Comparison of ENCODE assay signal across 15 cellular contexts in the genomic region with DNA sequence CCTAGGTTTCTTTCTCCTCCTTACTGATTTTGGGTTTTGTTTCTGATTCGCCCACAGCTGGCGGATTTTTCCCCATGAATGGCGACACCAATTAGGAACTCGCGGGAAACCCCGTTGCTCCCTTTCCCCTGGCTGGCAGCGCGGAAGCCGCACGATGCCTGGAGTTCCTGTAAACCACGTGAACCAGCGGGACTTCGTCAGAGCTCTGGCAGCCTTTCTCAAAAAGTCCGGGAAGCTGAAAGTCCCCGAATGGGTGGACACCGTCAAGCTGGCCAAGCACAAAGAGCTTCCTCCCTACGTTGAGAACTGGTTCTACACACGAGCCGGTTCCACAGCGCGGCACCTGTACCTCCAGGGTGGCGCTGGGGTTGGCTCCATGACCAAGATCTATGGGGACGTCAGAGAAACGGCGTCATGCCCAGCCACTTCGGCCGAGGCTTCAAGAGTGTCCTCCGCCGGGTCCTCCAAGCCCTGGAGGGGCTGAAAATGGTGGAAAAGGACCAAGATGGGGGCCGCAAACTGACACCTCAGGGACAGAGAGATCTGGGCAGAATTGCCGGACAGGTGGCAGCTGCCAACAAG. TPM values are rescaled to one million over a fixed set of nuclear protein-coding genes. Genes with fewer than 3 reads are reported as not detected.
A peak's percentile ranks its signal among the peaks of the same experiment; 100 is the strongest.
DNase-seq lines count a peak whose midpoint lies in the region; ATAC-seq and TF ChIP-seq lines count a peak whose summit lies in the region.
"Had no signal": no experiment of that assay in that cellular context is flagged by ENCODE, and none has a peak within 500 bp of the region (broad histone marks: within the 10 kb centered on the region; RNA-seq: fewer than 3 reads in every experiment).

No MANE protein-coding gene starts in this region.

- TF ChIP-seq POLR2A in lower leg skin (IDR thresholded peaks at IDR 0.05) (no peak), vagina (IDR thresholded peaks at IDR 0.05) (no peak)

- ATAC-seq in WTC11 (no peak), thoracic aorta (ENCODE audit: insufficient number of reproducible peaks, low FRiP score, low read depth) (no peak)
- ATAC-seq: sciatic nerve had no signal

- no peaks in the 10 kb centered on the region for H3K27me3 ChIP-seq in thoracic aorta (replicated peaks; ENCODE audit: insufficient read depth)
- H3K27me3 ChIP-seq in vagina, result no peaks in the 10 kb centered on the region
- H3K27me3 ChIP-seq: ascending aorta had no signal

- 38 to 58% methylated on average over 31 of the region's 31 CpGs for WGBS in lower leg skin, 2 donors

- intact Hi-C loops in lower leg skin (cut with DNase I; ENCODE audit: low total_unique reads), result no loop called here
- intact Hi-C loops in vagina (cut with DNase I), result no loop called here

- H3K4me3 ChIP-seq in fibroblast of pulmonary artery (replicated peaks; ENCODE audit: low read depth, low read length) (peak overlapping the region; percentile 30), lower leg skin (ENCODE audit: low read depth, poor library complexity, severe bottlenecking) (no peak overlapping the region), thoracic aorta (peak overlapping the region; percentile 51), vagina (no peak overlapping the region)
- H3K4me3 ChIP-seq: ascending aorta had no signal

- POLR2A ChIA-PET in WTC11 (lab: Charles Lee), result no interaction called here

- DNase-seq in WTC11 (ENCODE audit: low spot score) (peak; percentile 12), fibroblast of pulmonary artery (ENCODE audit: low read depth) (peak; percentile 68), lower leg skin (ENCODE audit: low spot score in 2 of 2) (peak; percentile 21 to 85), thoracic aorta (ENCODE audit: low spot score) (peak; percentile 5), vagina (ENCODE audit: extremely low spot score in 2 of 2) (no peak), NCI-H2196 (lab: John Stamatoyannopoulos, UW; ENCODE audit: unreplicated experiment) (no peak), NCI-H2171 (lab: John Stamatoyannopoulos, UW) (no peak)
- no peak for DNase-seq in activated CD4-positive, CD25-positive, alpha-beta regulatory T cell treated with anti-CD3 and anti-CD28 coated beads, Interleukin-2, amount 50 U/mL, for 72 hours
- DNase-seq: activated CD4-positive, alpha-beta T cell treated with anti-CD3 and anti-CD28 coated beads, Interleukin-2, amount 10 ng/mL, durations not matched to agents 7 days and 5 days; activated T-cell treated with anti-CD3 and anti-CD28 coated beads, Interleukin-2, amount 50 U/mL, for 48 hours; Caco-2; NCI-H2227 treated with DMSO at 0.1 percent for 48 hours; T-helper 1 cell had no signal

- H3K36me3 Mint-ChIP-seq in WTC11, result no peaks in the 10 kb centered on the region

- H3K4me3 Mint-ChIP-seq in WTC11, result no peak overlapping the region
- H3K4me3 Mint-ChIP-seq: activated CD4-positive, alpha-beta T cell treated with anti-CD3 and anti-CD28 coated beads, Interleukin-2, amount 10 ng/mL, durations not matched to agents 7 days and 5 days had no signal

- H3K9me3 ChIP-seq in thoracic aorta, result no peaks in the 10 kb centered on the region
- no peaks in the 10 kb centered on the region for H3K9me3 ChIP-seq in vagina
- H3K9me3 ChIP-seq: ascending aorta, Caco-2 had no signal

- H3K9me3 Mint-ChIP-seq in WTC11, result no peaks in the 10 kb centered on the region
- H3K9me3 Mint-ChIP-seq: activated CD4-positive, alpha-beta T cell treated with anti-CD3 and anti-CD28 coated beads, Interleukin-2, amount 10 ng/mL, durations not matched to agents 7 days and 5 days had no signal

- H3K36me3 ChIP-seq in thoracic aorta, result no peaks in the 10 kb centered on the region
- H3K36me3 ChIP-seq in vagina, result no peaks in the 10 kb centered on the region
- H3K36me3 ChIP-seq: ascending aorta had no signal

- H3K4me1 Mint-ChIP-seq in WTC11, result peaks cover 19% of the 10 kb centered on the region

- H3K27ac ChIP-seq in thoracic aorta (peak overlapping the region; percentile 51), vagina (no peak overlapping the region)
- H3K27ac ChIP-seq: ascending aorta had no signal

- CTCF ChIA-PET in WTC11 (lab: Charles Lee), result no interaction called here

- peak overlapping the region; percentile 57; the same call in 1 of the 2 replicates for H3K27ac Mint-ChIP-seq in WTC11
- H3K27ac Mint-ChIP-seq: activated CD4-positive, alpha-beta T cell treated with anti-CD3 and anti-CD28 coated beads, Interleukin-2, amount 10 ng/mL, durations not matched to agents 7 days and 5 days had no signal

- TF ChIP-seq CTCF in WTC11 (IDR thresholded peaks at IDR 0.05), result no peak
- no peak for TF ChIP-seq CTCF in fibroblast of pulmonary artery (IDR thresholded peaks at IDR 0.05; ENCODE audit: low read length, missing control alignments)
- TF ChIP-seq CTCF in lower leg skin (IDR thresholded peaks at IDR 0.05), result no peak
- no peak for TF ChIP-seq CTCF in thoracic aorta (IDR thresholded peaks at IDR 0.05)
- no peak for TF ChIP-seq CTCF in vagina (IDR thresholded peaks at IDR 0.05)

- H3K27me3 Mint-ChIP-seq in WTC11 (ENCODE audit: low read depth), result peaks cover 17% of the 10 kb centered on the region
- H3K27me3 Mint-ChIP-seq: activated CD4-positive, alpha-beta T cell treated with anti-CD3 and anti-CD28 coated beads, Interleukin-2, amount 10 ng/mL, durations not matched to agents 7 days and 5 days had no signal

- H3K4me1 ChIP-seq in thoracic aorta (ENCODE audit: control insufficient read depth in 1 of 2, low read depth in 2 of 2) (peaks cover 5 to 9% of the 10 kb centered on the region in 2 donors), vagina (peaks cover 17% of the 10 kb centered on the region)

TF ChIP-seq in WTC11, 78 proteins besides CTCF, POLR2A, EP300 and RAD21:
- TF ChIP-seq ZNF138 (CRISPR knock-in tag; conservative IDR thresholded peaks at IDR 0.05), result no peak
- TF ChIP-seq GTF2I (CRISPR knock-in tag; conservative IDR thresholded peaks at IDR 0.05), result no peak
- no peak for TF ChIP-seq ZNF121 (CRISPR knock-in tag; IDR thresholded peaks at IDR 0.05)

RNA-seq across cellular contexts. Expression of a gene that starts 3.2 kb away (rescaled TPM):
- total RNA-seq in WTC11 (2021) (57.0 to 67.1 TPM (median 59.6 TPM) in 3 replicates), lower leg skin (10 to 100 TPM; 32.5 to 43.9 (median 41.3) TPM), thoracic aorta (10 to 100 TPM; 22.2 to 32.9 TPM), vagina (30.7 TPM)

RNA-seq across cellular contexts. Expression of a gene that starts 7.5 kb away (rescaled TPM):
- total RNA-seq in WTC11 (2021) (10.4 to 12.2 TPM (median 12.1 TPM) in 3 replicates), lower leg skin (10 to 100 TPM; 14.2 to 26.1 (median 19.4) TPM), thoracic aorta (10 to 100 TPM; 12.2 to 18.3 TPM), vagina (11.0 TPM)

RNA-seq across cellular contexts. Expression of a gene that starts 37.4 kb away (rescaled TPM):
- total RNA-seq in WTC11 (2021) (11.7 to 12.8 TPM (median 12.7 TPM) in 3 replicates), lower leg skin (10 to 100 TPM in 2 of 4 donors, 1 to 10 TPM in 2; 5.3 to 10.6 (median 8.7) TPM), thoracic aorta (10 to 100 TPM in 1 of 2 donors, 1 to 10 TPM in 1; 9.1 to 17.1 TPM), vagina (8.1 TPM)

RNA-seq across cellular contexts. Expression of a gene that starts 37.7 kb away (rescaled TPM):
- 6.1 to 8.2 TPM (median 7.7 TPM) in 3 replicates for total RNA-seq in WTC11 (2021)
- total RNA-seq in lower leg skin, result 1 to 10 TPM in 3 of 4 donors, under 1 TPM in 1; 0.53 to 6.1 (median 4.3) TPM
- 1 to 10 TPM; 3.2 to 3.7 TPM for total RNA-seq in thoracic aorta
- total RNA-seq in vagina, result 2.9 TPM

Comparison
In these comparisons a context has a peak if more than half of its experiments do, and no peak if none do; other contexts are left out.
1. DNase-seq: peak in WTC11 (single experiment), fibroblast of pulmonary artery (single experiment), lower leg skin (2 of 2) and thoracic aorta (single experiment); none in vagina (0 of 2), NCI-H2196 (single experiment), activated CD4-positive, CD25-positive, alpha-beta regulatory T cell treated with anti-CD3 and anti-CD28 coated beads, Interleukin-2, amount 50 U/mL, for 72 hours (single experiment) and NCI-H2171 (single experiment).
2. H3K4me3 ChIP-seq: peak in fibroblast of pulmonary artery (single experiment) and thoracic aorta (single experiment); none in lower leg skin (single experiment) and vagina (0 of 2).